In genomic region chr6:104887350-104887749, GRCh38 we compare ENCODE assay signal across 1 cellular context.
TF ChIP-seq lines count a peak whose summit lies in the region.

No MANE protein-coding gene starts in this region.

TF ChIP-seq in K562, 482 proteins besides CTCF, POLR2A, EP300 and RAD21 (continued from another document and continues in another):
- TF ChIP-seq NCOA1 (IDR thresholded peaks at IDR 0.05; ENCODE audit: low read depth) (no peak), THAP7 (CRISPR knock-in tag; IDR thresholded peaks at IDR 0.05) (no peak), ZNF79 (CRISPR knock-in tag; IDR thresholded peaks at IDR 0.05; ENCODE audit: low read depth) (no peak), SP1 (CRISPR knock-in tag; IDR thresholded peaks at IDR 0.05) (no peak), ZBTB11 (CRISPR knock-in tag; IDR thresholded peaks at IDR 0.05) (no peak), CLOCK (CRISPR knock-in tag; IDR thresholded peaks at IDR 0.05; ENCODE audit: borderline replicate concordance) (no peak), ZBTB33 (CRISPR knock-in tag; IDR thresholded peaks at IDR 0.05) (0 out of 2 replicates have a peak, but pooled peaks have one; percentile 30), ZNF511 (CRISPR knock-in tag; IDR thresholded peaks at IDR 0.05) (peak; percentile 68; the same call in 1 of the 2 replicates), BDP1 (IDR thresholded peaks at IDR 0.05; ENCODE audit: insufficient read depth, insufficient read length) (no peak), NCOR1 (IDR thresholded peaks at IDR 0.05) (no peak), NEUROD1 (IDR thresholded peaks at IDR 0.05; ENCODE audit: borderline replicate concordance, low read depth, low read length, partially characterized antibody) (no peak), CHAMP1 (IDR thresholded peaks at IDR 0.05) (no peak), NELFE (IDR thresholded peaks at IDR 0.05; ENCODE audit: insufficient read depth, insufficient read length) (no peak), ZBTB5 (IDR thresholded peaks at IDR 0.05) (no peak), EHMT2 (IDR thresholded peaks at IDR 0.05) (peak; percentile 96), PRMT5 (CRISPR knock-in tag; IDR thresholded peaks at IDR 0.05) (no peak), ZNF121 (CRISPR knock-in tag; conservative IDR thresholded peaks at IDR 0.05) (no peak), ID3 (CRISPR knock-in tag; IDR thresholded peaks at IDR 0.05) (no peak), ID3 (tag; IDR thresholded peaks at IDR 0.05) (no peak), HLTF (IDR thresholded peaks at IDR 0.05) (no peak), ZNF316 (IDR thresholded peaks at IDR 0.05) (no peak), MCM2 (IDR thresholded peaks at IDR 0.05; ENCODE audit: low read depth) (no peak), NFE2 (IDR thresholded peaks at IDR 0.05; ENCODE audit: low read depth) (no peak), AFF4 (CRISPR knock-in tag; IDR thresholded peaks at IDR 0.05) (no peak), ZBTB7A (IDR thresholded peaks at IDR 0.05; ENCODE audit: borderline replicate concordance, control insufficient read depth, low read depth, low read length) (no peak), ZNF444 (CRISPR knock-in tag; IDR thresholded peaks at IDR 0.05) (no peak), ZNF41 (CRISPR knock-in tag; conservative IDR thresholded peaks at IDR 0.05) (no peak), MCM5 (IDR thresholded peaks at IDR 0.05; ENCODE audit: low read depth) (no peak), MLX (CRISPR knock-in tag; conservative IDR thresholded peaks at IDR 0.05) (no peak), HIVEP1 (CRISPR knock-in tag; IDR thresholded peaks at IDR 0.05) (no peak), NONO (IDR thresholded peaks at IDR 0.05; ENCODE audit: low read depth in 2 of 2, low read length in 1 of 2) (no peak), SNRNP70 (optimal IDR thresholded peaks at IDR 0.05; ENCODE audit: low read depth, low read length) (no peak), HNRNPUL1 (IDR thresholded peaks at IDR 0.05; ENCODE audit: low read length) (no peak), PML (IDR thresholded peaks at IDR 0.05; ENCODE audit: low read length) (no peak), ARID1B (IDR thresholded peaks at IDR 0.05) (no peak), SMC3 (conservative IDR thresholded peaks at IDR 0.05; ENCODE audit: insufficient read depth, low read depth, low read length) (no peak), REST (CRISPR knock-in tag; IDR thresholded peaks at IDR 0.05; ENCODE audit: low read depth) (peak; percentile 87)
